Comparison of ENCODE assay signal across 8 cellular contexts in the genomic region with DNA sequence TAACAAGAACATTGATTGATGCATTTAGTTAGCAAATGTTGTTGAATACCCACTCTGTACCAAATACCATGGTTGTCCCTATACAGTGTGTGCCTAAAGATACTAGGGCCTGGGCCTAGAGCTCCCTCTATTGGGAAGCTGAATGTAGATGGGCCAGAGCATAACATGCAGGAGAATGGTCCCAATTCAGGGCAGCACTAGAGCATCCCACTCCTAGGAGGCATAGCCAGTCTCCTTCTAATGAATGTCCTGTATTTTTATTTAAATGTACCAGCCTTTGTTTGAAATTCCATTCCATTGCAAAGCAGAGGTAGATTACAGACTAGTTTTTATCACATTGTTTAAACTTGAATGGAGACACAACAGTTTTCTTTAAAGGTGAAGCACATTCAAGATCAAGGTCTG.
A peak's percentile ranks its signal among the peaks of the same experiment; 100 is the strongest.
DNase-seq lines count a peak whose midpoint lies in the region; ATAC-seq and TF ChIP-seq lines count a peak whose summit lies in the region.

No MANE protein-coding gene starts in this region.

- intact Hi-C loops in colonic mucosa (cut with DNase I), result no loop called here
- intact Hi-C loops in right lobe of liver (cut with DNase I), result no loop called here

- H3K36me3 Mint-ChIP-seq in stimulated activated naive B cell treated with anti-CD40 and anti-IgM and Interleukin-4, amounts not matched to agents 10 μg/mL and 1 μg/mL and 100 μg/mL, for 72 hours, result peaks cover 2 to 6% of the 10 kb centered on the region in 2 donors

- no peak overlapping the region for H3K4me3 Mint-ChIP-seq in stimulated activated naive B cell treated with anti-CD40 and anti-IgM and Interleukin-4, amounts not matched to agents 10 μg/mL and 1 μg/mL and 100 μg/mL, for 72 hours

- no peak for TF ChIP-seq POLR2A in right lobe of liver (IDR thresholded peaks at IDR 0.05)

- TF ChIP-seq CTCF in colonic mucosa (IDR thresholded peaks at IDR 0.05), result peak; percentile 58
- TF ChIP-seq CTCF in right lobe of liver (IDR thresholded peaks at IDR 0.05), result peak; percentile 43 to 62 (median 53)

- peak; percentile 90 for ATAC-seq in GM21825 (IDR thresholded peaks at IDR 0.05; ENCODE audit: unreplicated experiment)
- ATAC-seq in right lobe of liver, result peak; percentile 72 to 94 (median 87)
- peak; percentile 92 to 98 for ATAC-seq in stimulated activated naive B cell treated with anti-CD40 and anti-IgM and Interleukin-4, amounts not matched to agents 10 μg/mL and 1 μg/mL and 100 μg/mL, for 72 hours (replicated peaks)

- in situ Hi-C loops in SK-MEL-5 (cut with HindIII; ENCODE audit: low pct_unique_long_range_greater_than_20kb, low sequenced_read_pairs), result no loop called here

- H3K4me1 ChIP-seq in colonic mucosa (no peaks in the 10 kb centered on the region), right lobe of liver (no peaks in the 10 kb centered on the region)

- DNase-seq in activated T-cell treated with anti-CD3 and anti-CD28 coated beads for 1 hour (ENCODE audit: low read depth), result peak; percentile 3
- DNase-seq in activated T-cell treated with anti-CD3 and anti-CD28 coated beads, Interleukin-2, amount 50 U/mL, for 1 hour, result no peak
- peak; percentile 18 for DNase-seq in HuH-7.5 (ENCODE audit: low spot score)
- DNase-seq in SK-MEL-5 (ENCODE audit: low read depth, low spot score), result peak; percentile 87
- DNase-seq in colonic mucosa, result peak; percentile 61
- no peak for DNase-seq in right lobe of liver
- no peak for DNase-seq in stimulated activated naive B cell treated with anti-CD40 and anti-IgM and Interleukin-4, amounts not matched to agents 10 μg/mL and 1 μg/mL and 100 μg/mL, for 72 hours

- no peak overlapping the region for H3K4me3 ChIP-seq in colonic mucosa
- no peak overlapping the region for H3K4me3 ChIP-seq in right lobe of liver

- H3K27me3 Mint-ChIP-seq in stimulated activated naive B cell treated with anti-CD40 and anti-IgM and Interleukin-4, amounts not matched to agents 10 μg/mL and 1 μg/mL and 100 μg/mL, for 72 hours, result no peaks in the 10 kb centered on the region

- H3K9ac ChIP-seq in colonic mucosa (ENCODE audit: low read depth in 2 of 2, low read length in 2 of 2), result no peak overlapping the region

- H3K9me3 ChIP-seq in colonic mucosa (no peaks in the 10 kb centered on the region), right lobe of liver (no peaks in the 10 kb centered on the region)

- peaks cover 3 to 5% of the 10 kb centered on the region in 2 donors for H3K4me1 Mint-ChIP-seq in stimulated activated naive B cell treated with anti-CD40 and anti-IgM and Interleukin-4, amounts not matched to agents 10 μg/mL and 1 μg/mL and 100 μg/mL, for 72 hours

- peaks cover 5% of the 10 kb centered on the region for H3K36me3 ChIP-seq in colonic mucosa
- H3K36me3 ChIP-seq in right lobe of liver, result no peaks in the 10 kb centered on the region

- H3K27ac ChIP-seq in colonic mucosa (no peak overlapping the region), right lobe of liver (no peak overlapping the region)

- H3K27ac Mint-ChIP-seq in stimulated activated naive B cell treated with anti-CD40 and anti-IgM and Interleukin-4, amounts not matched to agents 10 μg/mL and 1 μg/mL and 100 μg/mL, for 72 hours, result no peak overlapping the region

- no peaks in the 10 kb centered on the region for H3K9me3 Mint-ChIP-seq in stimulated activated naive B cell treated with anti-CD40 and anti-IgM and Interleukin-4, amounts not matched to agents 10 μg/mL and 1 μg/mL and 100 μg/mL, for 72 hours

- H3K27me3 ChIP-seq in colonic mucosa (no peaks in the 10 kb centered on the region), right lobe of liver (no peaks in the 10 kb centered on the region)

Comparison
In these comparisons a context has a peak if more than half of its experiments do, and no peak if none do; other contexts are left out.
1. DNase-seq: peak in activated T-cell treated with anti-CD3 and anti-CD28 coated beads for 1 hour (single experiment), HuH-7.5 (single experiment), SK-MEL-5 (single experiment) and colonic mucosa (single experiment); none in activated T-cell treated with anti-CD3 and anti-CD28 coated beads, Interleukin-2, amount 50 U/mL, for 1 hour (single experiment), right lobe of liver (0 of 3) and stimulated activated naive B cell treated with anti-CD40 and anti-IgM and Interleukin-4, amounts not matched to agents 10 μg/mL and 1 μg/mL and 100 μg/mL, for 72 hours (single experiment).
2. Peak in every context shown above with its lines, with median percentiles within 50 percentile points of each other: ATAC-seq.